ENCODE assay signal across 8 cellular contexts in genomic region chr12:62466596-62467411, GRCh38. TPM values are rescaled to one million over a fixed set of nuclear protein-coding genes. Genes with fewer than 3 reads are reported as not detected.
DNase-seq lines count a peak whose midpoint lies in the region; ATAC-seq, FAIRE-seq and TF ChIP-seq lines count a peak whose summit lies in the region.

Gene MON2, plus strand, starts transcription at chr12:62466826. Its CDS starts 382 bp downstream, at chr12:62467208.

- H3K9me3 Mint-ChIP-seq in T-cell (peaks cover 5 to 15% (median 6%) of the 10 kb centered on the region in 3 donors), type B pancreatic cell (peaks cover 11% of the 10 kb centered on the region)

- H3K27ac ChIP-seq in adipose tissue (ENCODE audit: low read depth, low read length), result peak within 1 kb of the TSS; percentile 99

- DNase-seq in GM12891 (ENCODE audit: insufficient read length, low spot score) (peak; percentile 89), NCI-H1417 treated with DMSO at 0.1 percent for 48 hours (lab: John Stamatoyannopoulos, UW) (peak; percentile 58), T-cell (peak; percentile 68 to 87 (median 81)), cardiac septum (ENCODE audit: low spot score) (peak; percentile 95), posterior cingulate gyrus (peak; percentile 82 to 98 (median 88)), type B pancreatic cell (ENCODE audit: extremely low spot score, unreplicated experiment) (peak; percentile 87)

- H3K27me3 Mint-ChIP-seq in T-cell (no peaks in the 10 kb centered on the region), type B pancreatic cell (peaks cover 3% of the 10 kb centered on the region)

- POLR2A ChIA-PET in T-cell (lab: Charles Lee), result interaction anchor here (0.6 to 1.6 kb wide), 7 partner anchors 11 to 207 kb away, joined by 3 to 13 read pairs (median 3); partner anchors contain the start of gene USP15 (in 1 of the 2)

- peak within 1 kb of the TSS; percentile 84 to 93 (median 90) for H3K4me3 Mint-ChIP-seq in T-cell
- H3K4me3 Mint-ChIP-seq in type B pancreatic cell, result peak within 1 kb of the TSS; percentile 95

- no peaks in the 10 kb centered on the region for H3K36me3 Mint-ChIP-seq in T-cell
- no peaks in the 10 kb centered on the region for H3K36me3 Mint-ChIP-seq in type B pancreatic cell

- TF ChIP-seq POLR2A in GM12891 (IDR thresholded peaks at IDR 0.05; ENCODE audit: low read depth, low read length), result peak; percentile 96

- WGBS in adipose tissue, 3 donors, result 0 to 1% (median 0%) methylated on average over 60 to 61 of the region's 61 CpGs

- intact Hi-C loops in cardiac septum (cut with DNase I) (loop anchor here (5.0 kb wide), 1 partner anchor 205 kb away; the partner anchor contains the start of gene USP15), posterior cingulate gyrus (cut with DNase I) (loop anchor here (10.0 kb wide), 3 partner anchors 58 to 468 kb away; partner anchors contain the start of genes PPM1H and USP15)

- TF ChIP-seq CTCF in type B pancreatic cell (conservative IDR thresholded peaks at IDR 0.05), result no peak

- ATAC-seq in HG02763 (IDR thresholded peaks at IDR 0.05; ENCODE audit: unreplicated experiment), result peak; percentile 99
- peak; percentile 97 to 99 (median 98) for ATAC-seq in T-cell (replicated peaks in 1 of 4)

- H3K27ac Mint-ChIP-seq in T-cell (peak within 1 kb of the TSS; percentile 92 to 93), type B pancreatic cell (peak within 1 kb of the TSS; percentile 95)

- peaks cover 14 to 29% (median 25%) of the 10 kb centered on the region in 3 donors for H3K4me1 Mint-ChIP-seq in T-cell
- peaks cover 6% of the 10 kb centered on the region for H3K4me1 Mint-ChIP-seq in type B pancreatic cell (ENCODE audit: unreplicated experiment)

- peak; percentile 98 for FAIRE-seq in GM12891 (lab: Jason Lieb, UNC)

- CTCF ChIA-PET in T-cell (lab: Charles Lee), result interaction anchor here (0.8 to 1.7 kb wide), 5 partner anchors 29 to 330 kb away, joined by 3 to 7 read pairs (median 5); no protein-coding TSS in a partner anchor

TF ChIP-seq in GM12891, 5 proteins besides CTCF, POLR2A, EP300 and RAD21:
- TF ChIP-seq POU2F2 (IDR thresholded peaks at IDR 0.05; ENCODE audit: low read depth, low read length) (peak; percentile 79), SPI1 (IDR thresholded peaks at IDR 0.05; ENCODE audit: low read depth, low read length) (0 out of 2 replicates have a peak, but pooled peaks have one; percentile 3), POLR2AphosphoS5 (IDR thresholded peaks at IDR 0.05; ENCODE audit: low read depth, low read length) (peak; percentile 89), TAF1 (IDR thresholded peaks at IDR 0.05; ENCODE audit: low read depth, low read length) (peak; percentile 92), PAX5 (IDR thresholded peaks at IDR 0.05; ENCODE audit: insufficient read depth, low read length, severe bottlenecking) (no peak)

RNA-seq across cellular contexts. Expression of gene MON2, which starts in this region (rescaled TPM):
- polyA plus RNA-seq in GM12891 (2012; ENCODE audit: low read depth, missing spikeins), result 12.2 TPM
- total RNA-seq in T-cell (10 to 100 TPM; 61.2 to 73.2 (median 66.5) TPM), cardiac septum (26.4 TPM), type B pancreatic cell (ENCODE audit: low replicate concordance) (44.2 and 47.4 TPM in 2 replicates)
- polyA plus RNA-seq in adipose tissue, result 10 to 100 TPM in 1 of 3 donors, 1 to 10 TPM in 2; 7.0 to 14.0 (median 8.1) TPM

Comparison
In these comparisons a context has a peak if more than half of its experiments do, and no peak if none do; other contexts are left out.
1. Peak in every context shown above with its lines: DNase-seq, ATAC-seq and H3K27ac ChIP-seq.